Comparison of ENCODE assay signal across 8 cellular contexts in the genomic region with DNA sequence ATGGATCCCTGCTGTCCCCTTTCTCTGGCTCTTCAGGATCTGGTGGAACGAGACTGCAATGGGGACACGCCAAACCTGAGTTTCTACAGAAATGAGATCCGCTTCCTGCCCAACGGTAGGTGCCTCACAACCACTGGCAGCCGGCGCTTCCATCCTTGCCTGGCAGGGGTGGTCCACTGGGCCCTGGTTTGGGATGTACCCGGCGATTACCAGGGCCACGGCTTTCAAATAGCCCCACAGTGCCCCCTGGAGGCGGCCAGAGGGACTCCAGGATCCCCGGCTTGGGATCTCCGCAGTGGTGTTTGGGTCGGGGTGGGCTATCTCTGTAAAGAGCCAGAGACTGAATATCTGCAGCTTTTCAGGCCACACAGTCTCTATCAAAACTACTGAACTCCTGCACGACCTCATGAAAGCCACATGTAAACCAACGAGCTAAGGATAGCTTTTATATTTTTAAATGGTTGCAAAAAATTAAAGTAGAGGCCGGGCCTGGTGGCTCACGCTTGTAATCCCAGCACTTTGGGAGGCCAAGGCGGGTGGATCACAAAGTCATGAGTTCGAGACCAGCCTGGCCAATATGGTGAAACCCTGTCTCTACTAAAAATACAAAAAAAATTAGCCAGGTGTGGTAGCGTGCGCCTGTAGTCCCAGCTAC. TPM values are rescaled to one million over a fixed set of nuclear protein-coding genes. Genes with fewer than 3 reads are reported as not detected.
DNase-seq lines count a peak whose midpoint lies in the region; ATAC-seq lines count a peak whose summit lies in the region.

No MANE protein-coding gene starts in this region.

- peaks cover 53% of the 10 kb centered on the region for H3K36me3 ChIP-seq in effector memory CD4-positive, alpha-beta T cell (ENCODE audit: control insufficient read depth, insufficient read depth, low read length)

- H3K36me3 Mint-ChIP-seq in activated CD8-positive, alpha-beta T cell treated with anti-CD3 and anti-CD28 coated beads, Interleukin-2, amount 10 ng/mL, durations not matched to agents 7 days and 5 days (ENCODE audit: low read depth): peaks cover 30% of the 10 kb centered on the region
- peaks cover 28 to 45% of the 10 kb centered on the region in 2 donors for H3K36me3 Mint-ChIP-seq in stimulated activated naive B cell treated with anti-CD40 and anti-IgM and Interleukin-4, amounts not matched to agents 10 μg/mL and 1 μg/mL and 100 μg/mL, for 72 hours

- CTCF ChIA-PET in activated CD8-positive, alpha-beta T cell treated with anti-CD3 and anti-CD28 coated beads, Interleukin-2, amount 10 ng/mL, durations not matched to agents 7 days and 5 days (lab: Charles Lee): interaction anchor here (0.7 to 2.6 kb wide), 31 partner anchors 9 to 503 kb away, joined by 3 to 18 read pairs (median 5); partner anchors contain the start of genes COL9A3, MRGBP and TCFL5

- peak; percentile 50 for ATAC-seq in activated CD8-positive, alpha-beta T cell treated with anti-CD3 and anti-CD28 coated beads, Interleukin-2, amount 10 ng/mL, durations not matched to agents 7 days and 5 days
- ATAC-seq in stimulated activated naive B cell treated with anti-CD40 and anti-IgM and Interleukin-4, amounts not matched to agents 10 μg/mL and 1 μg/mL and 100 μg/mL, for 72 hours (replicated peaks): peak; percentile 57 to 60
- no peak for ATAC-seq in HG02610 (IDR thresholded peaks at IDR 0.05; ENCODE audit: unreplicated experiment)

- POLR2A ChIA-PET in activated CD8-positive, alpha-beta T cell treated with anti-CD3 and anti-CD28 coated beads, Interleukin-2, amount 10 ng/mL, durations not matched to agents 7 days and 5 days (lab: Charles Lee): interaction anchor here (0.6 to 1.4 kb wide), 4 partner anchors 14 to 191 kb away, joined by 3 to 5 read pairs (median 3); no protein-coding TSS in a partner anchor

- H3K27me3 Mint-ChIP-seq in activated CD8-positive, alpha-beta T cell treated with anti-CD3 and anti-CD28 coated beads, Interleukin-2, amount 10 ng/mL, durations not matched to agents 7 days and 5 days (ENCODE audit: low read depth): no peaks in the 10 kb centered on the region
- no peaks in the 10 kb centered on the region for H3K27me3 Mint-ChIP-seq in stimulated activated naive B cell treated with anti-CD40 and anti-IgM and Interleukin-4, amounts not matched to agents 10 μg/mL and 1 μg/mL and 100 μg/mL, for 72 hours

- no peak overlapping the region for H3K27ac Mint-ChIP-seq in activated CD8-positive, alpha-beta T cell treated with anti-CD3 and anti-CD28 coated beads, Interleukin-2, amount 10 ng/mL, durations not matched to agents 7 days and 5 days
- peak overlapping the region; percentile 31 for H3K27ac Mint-ChIP-seq in stimulated activated naive B cell treated with anti-CD40 and anti-IgM and Interleukin-4, amounts not matched to agents 10 μg/mL and 1 μg/mL and 100 μg/mL, for 72 hours

- H3K27me3 ChIP-seq in effector memory CD4-positive, alpha-beta T cell (replicated peaks; ENCODE audit: control insufficient read depth, insufficient read depth, low read length, poor library complexity, severe bottlenecking): no peaks in the 10 kb centered on the region

- H3K9me3 ChIP-seq in effector memory CD4-positive, alpha-beta T cell (ENCODE audit: control insufficient read depth, low read length): no peaks in the 10 kb centered on the region

- no peaks in the 10 kb centered on the region for H3K9me3 Mint-ChIP-seq in activated CD8-positive, alpha-beta T cell treated with anti-CD3 and anti-CD28 coated beads, Interleukin-2, amount 10 ng/mL, durations not matched to agents 7 days and 5 days (ENCODE audit: insufficient read depth)
- no peaks in the 10 kb centered on the region for H3K9me3 Mint-ChIP-seq in stimulated activated naive B cell treated with anti-CD40 and anti-IgM and Interleukin-4, amounts not matched to agents 10 μg/mL and 1 μg/mL and 100 μg/mL, for 72 hours

- H3K4me1 Mint-ChIP-seq in activated CD8-positive, alpha-beta T cell treated with anti-CD3 and anti-CD28 coated beads, Interleukin-2, amount 10 ng/mL, durations not matched to agents 7 days and 5 days (ENCODE audit: low read depth): peaks cover 31% of the 10 kb centered on the region
- peaks cover 30 to 39% of the 10 kb centered on the region in 2 donors for H3K4me1 Mint-ChIP-seq in stimulated activated naive B cell treated with anti-CD40 and anti-IgM and Interleukin-4, amounts not matched to agents 10 μg/mL and 1 μg/mL and 100 μg/mL, for 72 hours

- peak overlapping the region; percentile 29 for H3K4me3 Mint-ChIP-seq in activated CD8-positive, alpha-beta T cell treated with anti-CD3 and anti-CD28 coated beads, Interleukin-2, amount 10 ng/mL, durations not matched to agents 7 days and 5 days
- H3K4me3 Mint-ChIP-seq in stimulated activated naive B cell treated with anti-CD40 and anti-IgM and Interleukin-4, amounts not matched to agents 10 μg/mL and 1 μg/mL and 100 μg/mL, for 72 hours: peak overlapping the region in 1 of 2 donors; percentile 53

- no peak overlapping the region for H3K4me3 ChIP-seq in effector memory CD4-positive, alpha-beta T cell (ENCODE audit: insufficient read depth, low read depth, low read length, poor library complexity, severe bottlenecking)

- no peak overlapping the region for H3K27ac ChIP-seq in effector memory CD4-positive, alpha-beta T cell (ENCODE audit: insufficient read depth, low read length, poor library complexity, severe bottlenecking)

- peak; percentile 26 for DNase-seq in NK-92 treated with Interleukin-12 subunit alpha and Interleukin-12 subunit beta, amount 100 ng/mL, for 24 hours (lab: John Stamatoyannopoulos, UW)
- DNase-seq in NK-92 (lab: John Stamatoyannopoulos, UW; ENCODE audit: unreplicated experiment): no peak
- DNase-seq in NCI-H460 (ENCODE audit: extremely low read depth, low read depth): peak; percentile 56
- DNase-seq in activated CD8-positive, alpha-beta T cell treated with anti-CD3 and anti-CD28 coated beads, Interleukin-2, amount 10 ng/mL, durations not matched to agents 7 days and 5 days: peak; percentile 80
- peak; percentile 54 to 71 (median 64) for DNase-seq in effector memory CD4-positive, alpha-beta T cell
- DNase-seq in mucosa of gallbladder (ENCODE audit: low spot score): peak; percentile 61
- peak; percentile 47 for DNase-seq in stimulated activated naive B cell treated with anti-CD40 and anti-IgM and Interleukin-4, amounts not matched to agents 10 μg/mL and 1 μg/mL and 100 μg/mL, for 72 hours

- H3K4me1 ChIP-seq in effector memory CD4-positive, alpha-beta T cell (ENCODE audit: control insufficient read depth, insufficient read depth, low read length, poor library complexity, severe bottlenecking): peaks cover 23% of the 10 kb centered on the region

RNA-seq across cellular contexts. Expression of gene OGFR, which starts 3.7 kb away (rescaled TPM):
- 32.6 and 34.8 TPM in 2 replicates for total RNA-seq in NCI-H460 (2014; rRNA removed; shearing (Covaris generic))
- 79.1 and 83.0 TPM in 2 replicates for polyA plus RNA-seq in NCI-H460 (2014; cell fraction: nucleus; rRNA removed)
- total RNA-seq in activated CD8-positive, alpha-beta T cell treated with anti-CD3 and anti-CD28 coated beads, Interleukin-2, amount 10 ng/mL, durations not matched to agents 7 days and 5 days: 10 to 100 TPM; 67.0 to 76.6 TPM
- 50.8 TPM for total RNA-seq in mucosa of gallbladder

RNA-seq across cellular contexts. Expression of gene COL9A3, which starts 8.5 kb away (rescaled TPM):
- 5.8 and 7.8 TPM in 2 replicates for total RNA-seq in NCI-H460 (2014; rRNA removed; shearing (Covaris generic))
- 26.9 and 28.5 TPM in 2 replicates for polyA plus RNA-seq in NCI-H460 (2014; cell fraction: nucleus; rRNA removed)
- total RNA-seq in activated CD8-positive, alpha-beta T cell treated with anti-CD3 and anti-CD28 coated beads, Interleukin-2, amount 10 ng/mL, durations not matched to agents 7 days and 5 days: not detected
- total RNA-seq in mucosa of gallbladder: 3.6 TPM

RNA-seq across cellular contexts. Expression of gene MRGBP, which starts 12.1 kb away (rescaled TPM):
- total RNA-seq in NCI-H460 (2014; rRNA removed; shearing (Covaris generic)): 36.4 and 36.7 TPM in 2 replicates
- polyA plus RNA-seq in NCI-H460 (2014; cell fraction: nucleus; rRNA removed): 50.2 and 55.5 TPM in 2 replicates
- 10 to 100 TPM; 18.3 to 19.2 TPM for total RNA-seq in activated CD8-positive, alpha-beta T cell treated with anti-CD3 and anti-CD28 coated beads, Interleukin-2, amount 10 ng/mL, durations not matched to agents 7 days and 5 days
- total RNA-seq in mucosa of gallbladder: 8.9 TPM

RNA-seq across cellular contexts. Expression of gene TCFL5, which starts 53.3 kb away (rescaled TPM):
- 14.1 and 15.1 TPM in 2 replicates for total RNA-seq in NCI-H460 (2014; rRNA removed; shearing (Covaris generic))
- polyA plus RNA-seq in NCI-H460 (2014; cell fraction: nucleus; rRNA removed): 11.4 and 19.7 TPM in 2 replicates
- total RNA-seq in activated CD8-positive, alpha-beta T cell treated with anti-CD3 and anti-CD28 coated beads, Interleukin-2, amount 10 ng/mL, durations not matched to agents 7 days and 5 days: 1 to 10 TPM; 7.9 to 9.6 TPM
- total RNA-seq in mucosa of gallbladder: 8.2 TPM
